ENCODE assay signal across 9 cellular contexts in genomic region chr13:43307921-43308433, GRCh38.
DNase-seq lines count a peak whose midpoint lies in the region; ATAC-seq and TF ChIP-seq lines count a peak whose summit lies in the region.
"Had no signal": no experiment of that assay in that cellular context is flagged by ENCODE, and none has a peak within 500 bp of the region (broad histone marks: within the 10 kb centered on the region; RNA-seq: fewer than 3 reads in every experiment).

No MANE protein-coding gene starts in this region.

- no peaks in the 10 kb centered on the region for H3K27me3 ChIP-seq in mesenchymal stem cell (ENCODE audit: control insufficient read depth in 1 of 2, insufficient read depth in 1 of 2, low read length in 2 of 2)

- H3K4me3 ChIP-seq in AG04449 (ENCODE audit: low read depth, low read length) (no peak overlapping the region), choroid plexus epithelial cell (ENCODE audit: low read depth, low read length) (no peak overlapping the region), mesenchymal stem cell (ENCODE audit: insufficient read depth in 1 of 2, low read depth in 1 of 2, low read length in 2 of 2) (no peak overlapping the region)

- H3K27ac Mint-ChIP-seq in activated T-helper 2 cell treated with anti-CD3 and anti-CD28 coated beads, Interferon-gamma antibody, Interleukin-2, Interleukin-4, amounts not matched to agents 10 μg/mL and 5 μg/mL and 100 μg/mL, durations not matched to agents 14 hours and 24 hours and 36 hours: no peak overlapping the region

- no peak overlapping the region for H4K8ac ChIP-seq in mesenchymal stem cell (ENCODE audit: low read length)

- CTCF ChIA-PET in AG04449 (lab: Yijun Ruan, JAX): no interaction called here

- peaks cover 3% of the 10 kb centered on the region for H3K4me1 ChIP-seq in mesenchymal stem cell (ENCODE audit: control insufficient read depth, insufficient read depth, low read depth, low read length)

- H3K14ac ChIP-seq in mesenchymal stem cell (ENCODE audit: low read length in 2 of 2): no peak overlapping the region

- WGBS in mesenchymal stem cell: 39% methylated on average over 6 of the region's 7 CpGs

- no peak overlapping the region for H2BK15ac ChIP-seq in mesenchymal stem cell (ENCODE audit: low read depth, poor library complexity, severe bottlenecking)

- H3K4me3 Mint-ChIP-seq in activated T-helper 2 cell treated with anti-CD3 and anti-CD28 coated beads, Interferon-gamma antibody, Interleukin-2, Interleukin-4, amounts not matched to agents 10 μg/mL and 5 μg/mL and 100 μg/mL, durations not matched to agents 14 hours and 24 hours and 36 hours (ENCODE audit: low read depth): no peak overlapping the region
- no peak overlapping the region for H3K4me3 Mint-ChIP-seq in activated T-cell treated with anti-CD3 and anti-CD28 coated beads, Interleukin-2, amount 50 U/mL, for 4 hours

- no peak overlapping the region for H3K23ac ChIP-seq in mesenchymal stem cell (ENCODE audit: low read length in 2 of 2)

- H3K18ac ChIP-seq in mesenchymal stem cell (ENCODE audit: low read depth in 1 of 2, low read length in 2 of 2): peak overlapping the region in 1 of 2 experiments; percentile 13

- TF ChIP-seq CTCF in AG04449 (IDR thresholded peaks at IDR 0.05; ENCODE audit: insufficient read depth, low read length, missing control alignments) (peak; percentile 11), choroid plexus epithelial cell (conservative IDR thresholded peaks at IDR 0.05; ENCODE audit: low read depth, low read length) (peak; percentile 27)

- no peak overlapping the region for H2BK120ac ChIP-seq in mesenchymal stem cell (ENCODE audit: low read depth, low read length)

- no peak overlapping the region for H4K91ac ChIP-seq in mesenchymal stem cell (ENCODE audit: low read length)

- POLR2A ChIA-PET in AG04449 (lab: Yijun Ruan, JAX): no interaction called here

- intact Hi-C loops in activated T-helper 2 cell treated with anti-CD3 and anti-CD28 coated beads, Interferon-gamma antibody, Interleukin-2, Interleukin-4, amounts not matched to agents 10 μg/mL and 5 μg/mL and 100 μg/mL, durations not matched to agents 14 hours and 24 hours and 36 hours (cut with micrococcal nuclease): no loop called here

- peaks cover 30% of the 10 kb centered on the region for H3K27me3 Mint-ChIP-seq in activated T-helper 2 cell treated with anti-CD3 and anti-CD28 coated beads, Interferon-gamma antibody, Interleukin-2, Interleukin-4, amounts not matched to agents 10 μg/mL and 5 μg/mL and 100 μg/mL, durations not matched to agents 14 hours and 24 hours and 36 hours (ENCODE audit: low read depth)
- peaks cover 6% of the 10 kb centered on the region for H3K27me3 Mint-ChIP-seq in activated T-cell treated with anti-CD3 and anti-CD28 coated beads, Interleukin-2, amount 50 U/mL, for 4 hours (ENCODE audit: low read depth)

- H3K36me3 Mint-ChIP-seq in activated T-helper 2 cell treated with anti-CD3 and anti-CD28 coated beads, Interferon-gamma antibody, Interleukin-2, Interleukin-4, amounts not matched to agents 10 μg/mL and 5 μg/mL and 100 μg/mL, durations not matched to agents 14 hours and 24 hours and 36 hours (ENCODE audit: low read depth): no peaks in the 10 kb centered on the region
- no peaks in the 10 kb centered on the region for H3K36me3 Mint-ChIP-seq in activated T-cell treated with anti-CD3 and anti-CD28 coated beads, Interleukin-2, amount 50 U/mL, for 4 hours (ENCODE audit: insufficient read depth)

- H2AFZ ChIP-seq in mesenchymal stem cell (ENCODE audit: low read depth, low read length): no peak overlapping the region

- H3K36me3 ChIP-seq in mesenchymal stem cell (ENCODE audit: control insufficient read depth in 1 of 2, insufficient read depth in 2 of 2, low read depth in 1 of 2, low read length in 2 of 2): no peaks in the 10 kb centered on the region

- H3K9ac ChIP-seq in mesenchymal stem cell (ENCODE audit: low read length): no peak overlapping the region

- no peak overlapping the region for H2AK5ac ChIP-seq in mesenchymal stem cell (ENCODE audit: low read length, severe bottlenecking)

- no peaks in the 10 kb centered on the region for H3K79me1 ChIP-seq in mesenchymal stem cell (replicated peaks; ENCODE audit: low read length, poor library complexity, severe bottlenecking)

- no peak overlapping the region for H3K4ac ChIP-seq in mesenchymal stem cell (ENCODE audit: low read depth in 1 of 2, low read length in 2 of 2)

- H2BK12ac ChIP-seq in mesenchymal stem cell (ENCODE audit: low read length in 2 of 2): peak overlapping the region in 1 of 2 experiments; percentile 0

- H3K9me3 ChIP-seq in mesenchymal stem cell (ENCODE audit: control insufficient read depth, low read length): no peaks in the 10 kb centered on the region

- peak; percentile 49 for ATAC-seq in GM19025 (IDR thresholded peaks at IDR 0.05; ENCODE audit: low read depth, unreplicated experiment)
- ATAC-seq in HG03175 (IDR thresholded peaks at IDR 0.05; ENCODE audit: unreplicated experiment): peak; percentile 81
- no peak for ATAC-seq in activated T-cell treated with anti-CD3 and anti-CD28 coated beads, Interleukin-2, amount 50 U/mL, for 4 hours

- H3K27ac ChIP-seq in mesenchymal stem cell (ENCODE audit: low read length, poor library complexity, severe bottlenecking): no peak overlapping the region

- H3K4me2 ChIP-seq in mesenchymal stem cell (ENCODE audit: low read length, poor library complexity, severe bottlenecking): no peak overlapping the region

- no peak for DNase-seq in AG04449 (ENCODE audit: low read depth, low spot score)
- DNase-seq in NCI-H526 treated with DMSO at 0.1 percent for 48 hours (lab: John Stamatoyannopoulos, UW): peak; percentile 15
- peak; percentile 95 for DNase-seq in choroid plexus epithelial cell (ENCODE audit: low read depth)
- peak; percentile 92 for DNase-seq in mesenchymal stem cell
- DNase-seq in activated T-helper 2 cell treated with anti-CD3 and anti-CD28 coated beads, Interferon-gamma antibody, Interleukin-2, Interleukin-4, amounts not matched to agents 10 μg/mL and 5 μg/mL and 100 μg/mL, durations not matched to agents 14 hours and 24 hours and 36 hours (ENCODE audit: low spot score): no peak
- no peak for DNase-seq in activated T-cell treated with anti-CD3 and anti-CD28 coated beads, Interleukin-2, amount 50 U/mL, for 4 hours
- DNase-seq: DND-41 had no signal

- H3K9me3 Mint-ChIP-seq in activated T-helper 2 cell treated with anti-CD3 and anti-CD28 coated beads, Interferon-gamma antibody, Interleukin-2, Interleukin-4, amounts not matched to agents 10 μg/mL and 5 μg/mL and 100 μg/mL, durations not matched to agents 14 hours and 24 hours and 36 hours: no peaks in the 10 kb centered on the region
- H3K9me3 Mint-ChIP-seq in activated T-cell treated with anti-CD3 and anti-CD28 coated beads, Interleukin-2, amount 50 U/mL, for 4 hours: no peaks in the 10 kb centered on the region

- H3K4me1 Mint-ChIP-seq in activated T-helper 2 cell treated with anti-CD3 and anti-CD28 coated beads, Interferon-gamma antibody, Interleukin-2, Interleukin-4, amounts not matched to agents 10 μg/mL and 5 μg/mL and 100 μg/mL, durations not matched to agents 14 hours and 24 hours and 36 hours (ENCODE audit: low read depth): no peaks in the 10 kb centered on the region
- no peaks in the 10 kb centered on the region for H3K4me1 Mint-ChIP-seq in activated T-cell treated with anti-CD3 and anti-CD28 coated beads, Interleukin-2, amount 50 U/mL, for 4 hours (ENCODE audit: low read depth)

- H2BK5ac ChIP-seq in mesenchymal stem cell (ENCODE audit: low read depth, low read length, poor library complexity, severe bottlenecking): no peak overlapping the region

Comparison
In these comparisons a context has a peak if more than half of its experiments do, and no peak if none do; other contexts are left out.
1. DNase-seq: peak in NCI-H526 treated with DMSO at 0.1 percent for 48 hours (single experiment), choroid plexus epithelial cell (single experiment) and mesenchymal stem cell (single experiment); none in AG04449 (single experiment), activated T-helper 2 cell treated with anti-CD3 and anti-CD28 coated beads, Interferon-gamma antibody, Interleukin-2, Interleukin-4, amounts not matched to agents 10 μg/mL and 5 μg/mL and 100 μg/mL, durations not matched to agents 14 hours and 24 hours and 36 hours (single experiment) and activated T-cell treated with anti-CD3 and anti-CD28 coated beads, Interleukin-2, amount 50 U/mL, for 4 hours (single experiment).
2. ATAC-seq: peak in GM19025 (single experiment) and HG03175 (single experiment); none in activated T-cell treated with anti-CD3 and anti-CD28 coated beads, Interleukin-2, amount 50 U/mL, for 4 hours (0 of 2).